In the genomic region with DNA sequence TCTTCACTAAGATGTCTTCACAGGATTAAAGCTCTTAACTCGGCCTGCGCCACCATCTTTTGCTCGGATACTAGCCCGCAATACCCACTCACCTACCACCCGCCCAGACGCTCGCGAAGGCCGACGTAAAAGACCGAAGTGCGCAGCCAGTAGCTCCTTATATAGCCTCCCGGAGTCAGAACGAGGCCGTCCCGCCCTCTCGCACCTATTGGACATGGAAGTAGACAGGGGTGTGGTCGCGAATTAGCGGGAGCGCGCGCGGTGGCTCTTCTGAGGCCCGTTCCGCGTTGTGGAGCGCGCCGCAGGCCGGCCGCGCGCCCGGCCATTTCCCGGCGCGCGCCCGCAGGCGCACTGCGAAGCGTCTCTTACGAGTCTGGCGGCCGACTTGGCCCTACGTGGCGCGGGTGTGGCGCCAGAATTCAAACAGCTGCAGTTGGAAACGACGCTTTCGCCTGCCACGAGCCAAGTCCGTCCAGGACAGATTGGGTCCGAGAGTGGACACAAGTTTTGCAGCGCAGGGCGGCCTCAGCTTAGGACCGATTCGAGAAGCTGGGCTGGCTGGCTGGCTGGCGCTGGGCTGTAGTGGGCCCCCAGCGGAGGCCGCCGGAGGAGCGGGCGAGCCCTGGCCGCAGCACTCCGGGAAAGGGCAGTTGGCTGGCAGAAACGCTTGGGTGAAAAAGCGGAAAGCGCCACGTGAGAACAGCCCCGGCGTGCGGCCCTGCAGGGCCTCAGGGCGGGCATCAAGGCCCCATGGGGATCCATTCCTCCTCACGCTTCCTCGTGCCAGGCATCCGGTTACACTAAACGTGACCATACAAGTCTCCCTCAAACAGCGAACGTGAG, we compare ENCODE assay signal across 8 cellular contexts. TPM values are rescaled to one million over a fixed set of nuclear protein-coding genes. Genes with fewer than 3 reads are reported as not detected.
DNase-seq lines count a peak whose midpoint lies in the region; ATAC-seq and TF ChIP-seq lines count a peak whose summit lies in the region.

No MANE protein-coding gene starts in this region.

- H3K4me1 ChIP-seq in OCI-LY1 (ENCODE audit: insufficient read depth, low read length, severe bottlenecking), result peaks cover 31% of the 10 kb centered on the region

- H3K9me3 ChIP-seq in OCI-LY1 (ENCODE audit: low read length), result no peaks in the 10 kb centered on the region

- ATAC-seq in GM21526 (IDR thresholded peaks at IDR 0.05; ENCODE audit: low FRiP score, unreplicated experiment), result peak; percentile 68

- H3K27ac ChIP-seq in OCI-LY1 (ENCODE audit: low read depth, low read length, poor library complexity, severe bottlenecking) (peak overlapping the region; percentile 82), epithelial cell of prostate (peak overlapping the region; percentile 71)

- no peaks in the 10 kb centered on the region for H3K27me3 ChIP-seq in OCI-LY1 (ENCODE audit: insufficient read depth, low read length)

- H3K9ac ChIP-seq in OCI-LY1 (ENCODE audit: low read length), result peak overlapping the region; percentile 98

- H3K4me2 ChIP-seq in OCI-LY1 (ENCODE audit: low read length), result peak overlapping the region; percentile 90

- DNase-seq in DMS 273 treated with DMSO at 0.1 percent for 48 hours (lab: John Stamatoyannopoulos, UW), result peak; percentile 96
- DNase-seq in HuH-7 (ENCODE audit: low spot score), result peak; percentile 95
- DNase-seq in activated T-cell treated with anti-CD3 and anti-CD28 coated beads for 24 hours (ENCODE audit: low read depth), result peak; percentile 96
- DNase-seq in epithelial cell of prostate (ENCODE audit: low read depth, low spot score), result peak; percentile 93
- DNase-seq in mucosa of gallbladder (ENCODE audit: low spot score), result peak; percentile 98
- peak; percentile 93 for DNase-seq in stimulated activated CD8-positive, alpha-beta memory T cell treated with anti-CD3 and anti-CD28 coated beads, Interleukin-4, amount 100 ng/mL, for 24 hours (ENCODE audit: low read depth)

- H3K9me2 ChIP-seq in OCI-LY1 (ENCODE audit: low read depth, low read length), result no peaks in the 10 kb centered on the region

- H4K20me1 ChIP-seq in OCI-LY1 (ENCODE audit: insufficient read depth, low read length), result no peaks in the 10 kb centered on the region

- peak overlapping the region; percentile 62 for H2AFZ ChIP-seq in OCI-LY1 (ENCODE audit: low read length)

- H3K36me3 ChIP-seq in OCI-LY1 (ENCODE audit: insufficient read depth, low read length), result peaks cover 46% of the 10 kb centered on the region

- peaks cover 4% of the 10 kb centered on the region; the same call in 1 of the 2 replicates for H3F3A ChIP-seq in OCI-LY1 (ENCODE audit: insufficient read depth, low read length)

- H3K4me3 ChIP-seq in OCI-LY1 (ENCODE audit: low read depth, low read length, poor library complexity, severe bottlenecking), result peak overlapping the region; percentile 90

- TF ChIP-seq CTCF in OCI-LY1 (IDR thresholded peaks at IDR 0.05; ENCODE audit: low read length), result no peak

- H3K79me2 ChIP-seq in OCI-LY1 (ENCODE audit: insufficient read depth, low read length), result peaks cover 33% of the 10 kb centered on the region

RNA-seq across cellular contexts. Expression of gene SYNCRIP, which starts 36.1 kb away (rescaled TPM):
- 63.8 TPM for total RNA-seq in mucosa of gallbladder

Comparison
In these comparisons a context has a peak if more than half of its experiments do, and no peak if none do; other contexts are left out.
1. Peak in every context shown above with its lines: DNase-seq, ATAC-seq, H3K4me3 ChIP-seq and H3K27ac ChIP-seq.